In genomic region chr19:56538254-56538760, GRCh38 we compare ENCODE assay signal across 8 cellular contexts.
DNase-seq lines count a peak whose midpoint lies in the region; ATAC-seq and TF ChIP-seq lines count a peak whose summit lies in the region.

No MANE protein-coding gene starts in this region.

- no peaks in the 10 kb centered on the region for H3K9me2 ChIP-seq in MM.1S (replicated peaks; ENCODE audit: insufficient read depth, low read length)

- peak; percentile 76 for ATAC-seq in HG02588 (IDR thresholded peaks at IDR 0.05; ENCODE audit: unreplicated experiment)

- H3K36me3 ChIP-seq in MM.1S (replicated peaks; ENCODE audit: insufficient read depth, low read length): no peaks in the 10 kb centered on the region

- no peaks in the 10 kb centered on the region for H3K27me3 ChIP-seq in MM.1S (replicated peaks; ENCODE audit: insufficient read depth, low read length)

- H3K4me1 ChIP-seq in MM.1S (ENCODE audit: low read length): no peaks in the 10 kb centered on the region

- H3K27ac ChIP-seq in MM.1S (ENCODE audit: low read length): no peak overlapping the region

- H3K9me3 ChIP-seq in MM.1S (replicated peaks; ENCODE audit: insufficient read depth, low read length): no peaks in the 10 kb centered on the region

- no peak overlapping the region for H3K4me3 ChIP-seq in MM.1S (ENCODE audit: low read length)

- H2AFZ ChIP-seq in MM.1S (ENCODE audit: low read length): no peak overlapping the region

- DNase-seq in DMS 273 treated with DMSO at 0.1 percent for 48 hours (lab: John Stamatoyannopoulos, UW) (peak; percentile 79), NCI-H2107 treated with DMSO at 0.1 percent for 48 hours (lab: John Stamatoyannopoulos, UW; ENCODE audit: unreplicated experiment) (peak; percentile 2), cerebellar nuclear complex (lab: John Stamatoyannopoulos, UW) (peak; percentile 86 to 90), iris pigment epithelial cell (ENCODE audit: low read depth) (peak; percentile 94), smooth muscle cell of the brain vasculature (ENCODE audit: low read depth, low spot score) (peak; percentile 77), MM.1S (no peak)
- DNase-seq in activated CD4-positive, alpha-beta T cell treated with anti-CD3 and anti-CD28 coated beads for 24 hours (ENCODE audit: low read depth in 2 of 2): peak; percentile 71 to 83

- no peak overlapping the region for H3K4me2 ChIP-seq in MM.1S (ENCODE audit: low read depth, low read length)

- TF ChIP-seq CTCF in MM.1S (IDR thresholded peaks at IDR 0.05; ENCODE audit: low read length): no peak

- H4K20me1 ChIP-seq in MM.1S (ENCODE audit: insufficient read depth, low read length): no peaks in the 10 kb centered on the region

- H3K79me2 ChIP-seq in MM.1S (ENCODE audit: low read length): no peaks in the 10 kb centered on the region

- no peak overlapping the region for H3K9ac ChIP-seq in MM.1S (ENCODE audit: low read length)

- H3F3A ChIP-seq in MM.1S (ENCODE audit: insufficient read depth, low read length): no peaks in the 10 kb centered on the region
